In genomic region chr6:15623282-15624116, GRCh38 we compare ENCODE assay signal across 9 cellular contexts. TPM values are rescaled to one million over a fixed set of nuclear protein-coding genes. Genes with fewer than 3 reads are reported as not detected.
DNase-seq lines count a peak whose midpoint lies in the region; ATAC-seq, FAIRE-seq and TF ChIP-seq lines count a peak whose summit lies in the region.
"Had no signal": no experiment of that assay in that cellular context is flagged by ENCODE, and none has a peak within 500 bp of the region (broad histone marks: within the 10 kb centered on the region; RNA-seq: fewer than 3 reads in every experiment).

No MANE protein-coding gene starts in this region.

- H3K4me3 Mint-ChIP-seq in GM23338 = no peak overlapping the region
- H3K4me3 Mint-ChIP-seq: activated naive CD8-positive, alpha-beta T cell had no signal

- no peaks in the 10 kb centered on the region for H3K9me3 ChIP-seq in A549
- H3K9me3 ChIP-seq in prostate gland = no peaks in the 10 kb centered on the region

- H3K4me3 ChIP-seq in A549 (no peak overlapping the region), GM23338 (no peak overlapping the region), prostate gland (no peak overlapping the region)

- ATAC-seq in A549 (no peak), GM23338 (peak; percentile 24; the same call in 2 of the 3 replicates), HG02623 (IDR thresholded peaks at IDR 0.05; ENCODE audit: unreplicated experiment) (no peak)

- no peak overlapping the region for H3K27ac Mint-ChIP-seq in GM23338
- H3K27ac Mint-ChIP-seq: activated naive CD8-positive, alpha-beta T cell had no signal

- WGBS in A549 (ENCODE audit: missing lambda C conversion rate) = 90% methylated on average over 7 of the region's 8 CpGs
- WGBS in prostate gland = 69% methylated on average over 8 of the region's 8 CpGs

- TF ChIP-seq POLR2A in A549 (IDR thresholded peaks at IDR 0.05; ENCODE audit: low read length) = no peak
- TF ChIP-seq POLR2A in erythroblast (IDR thresholded peaks at IDR 0.05; ENCODE audit: low read length) = no peak
- TF ChIP-seq POLR2A in prostate gland (IDR thresholded peaks at IDR 0.05) = no peak

- POLR2A ChIA-PET in A549 (lab: Yijun Ruan, JAX) = no interaction called here

- no peaks in the 10 kb centered on the region for H3F3A ChIP-seq in GM23338 (replicated peaks; ENCODE audit: low read depth)

- peaks cover 17% of the 10 kb centered on the region for H3K4me1 Mint-ChIP-seq in GM23338

- no peaks in the 10 kb centered on the region for H3K27me3 ChIP-seq in GM23338 (ENCODE audit: insufficient read depth)
- H3K27me3 ChIP-seq in prostate gland (replicated peaks; ENCODE audit: insufficient read depth) = no peaks in the 10 kb centered on the region

- peak; percentile 56; the same call in 2 of the 3 replicates for TF ChIP-seq CTCF in A549 (IDR thresholded peaks at IDR 0.05)
- peak in 1 of 2 experiments; percentile 82; a peak in 3 of 4 replicates for TF ChIP-seq CTCF in GM23338 (conservative IDR thresholded peaks at IDR 0.05; ENCODE audit: low read depth in 2 of 2)
- peak; percentile 25 to 71 (median 63) for TF ChIP-seq CTCF in prostate gland (IDR thresholded peaks at IDR 0.05)

- no peaks in the 10 kb centered on the region for H3K36me3 Mint-ChIP-seq in GM23338 (ENCODE audit: low read depth)

- H4K20me1 ChIP-seq in GM23338 (replicated peaks; ENCODE audit: insufficient read depth) = no peaks in the 10 kb centered on the region

- DNase-seq in A549 (ENCODE audit: low read depth in 1 of 2, low spot score in 1 of 2) (peak in 1 of 2 experiments; percentile 3), GM23338 (ENCODE audit: low spot score) (peak; percentile 48), RCC 7860 (ENCODE audit: low spot score) (peak; percentile 24), erythroblast (lab: John Stamatoyannopoulos, UW) (peak; percentile 51 to 57), prostate gland (ENCODE audit: low spot score) (no peak), T1000 (lab: John Stamatoyannopoulos, UW) (no peak), hepatic stellate cell (ENCODE audit: low spot score) (no peak)

- H3K27ac ChIP-seq in A549 = no peak overlapping the region
- H3K27ac ChIP-seq in GM23338 (ENCODE audit: low read depth) = no peak overlapping the region
- H3K27ac ChIP-seq in prostate gland = no peak overlapping the region

- no peaks in the 10 kb centered on the region for H3K4me1 ChIP-seq in A549
- H3K4me1 ChIP-seq in GM23338 (ENCODE audit: insufficient read depth) = peaks cover 17% of the 10 kb centered on the region
- H3K4me1 ChIP-seq in prostate gland (replicated peaks) = no peaks in the 10 kb centered on the region

- no peaks in the 10 kb centered on the region for H3K9me3 Mint-ChIP-seq in GM23338

- FAIRE-seq in A549 (lab: Jason Lieb, UNC) (no peak), RCC 7860 (lab: Jason Lieb, UNC) (peak; percentile 86)

- H2AFZ ChIP-seq in GM23338 = no peak overlapping the region

- TF ChIP-seq EP300 in A549 (IDR thresholded peaks at IDR 0.05) = no peak

- CTCF ChIA-PET in A549 (lab: Yijun Ruan, JAX) = interaction anchor here (0.5 to 2.9 kb wide), 26 partner anchors 8 to 1827 kb away, joined by 3 to 16 read pairs (median 3); no protein-coding TSS in a partner anchor

- peaks cover 17% of the 10 kb centered on the region; the same call in 1 of the 2 replicates for H3K79me2 ChIP-seq in GM23338 (replicated peaks; ENCODE audit: insufficient read depth)

- H3K9me2 ChIP-seq in GM23338 (ENCODE audit: insufficient read depth) = no peaks in the 10 kb centered on the region

- no peaks in the 10 kb centered on the region for H3K27me3 Mint-ChIP-seq in GM23338 (ENCODE audit: insufficient read depth, low read depth, poor library complexity)
- H3K27me3 Mint-ChIP-seq: activated naive CD8-positive, alpha-beta T cell had no signal

- peak; percentile 49 to 72; a peak in 4 of 5 replicates for TF ChIP-seq RAD21 in A549 (conservative IDR thresholded peaks at IDR 0.05 in 1 of 2, IDR thresholded peaks at IDR 0.05 in 1 of 2)

- intact Hi-C loops in prostate gland (cut with DNase I) = loop anchor here (2.0 to 10.0 kb wide), 4 partner anchors 121 to 1489 kb away; partner anchors contain the start of gene JARID2

- H3K36me3 ChIP-seq in GM23338 (ENCODE audit: insufficient read depth) (no peaks in the 10 kb centered on the region), prostate gland (no peaks in the 10 kb centered on the region)

- H3K4me2 ChIP-seq in A549 = no peak overlapping the region
- H3K4me2 ChIP-seq in GM23338 = no peak overlapping the region

TF ChIP-seq in A549, 52 proteins besides CTCF, POLR2A, EP300 and RAD21:
- TF ChIP-seq MAZ (IDR thresholded peaks at IDR 0.05; ENCODE audit: borderline replicate concordance, low read depth, low read length) (no peak), SMC3 (IDR thresholded peaks at IDR 0.05) (peak; percentile 30; the same call in 1 of the 3 replicates)

TF ChIP-seq in GM23338, 12 proteins besides CTCF, POLR2A, EP300 and RAD21 (continues in another document):
- TF ChIP-seq ZNF331 (CRISPR knock-in tag; IDR thresholded peaks at IDR 0.05; ENCODE audit: low read depth) (no peak), EZH2 (IDR thresholded peaks at IDR 0.05; ENCODE audit: low read depth, unreplicated experiment) (no peak), POLR2AphosphoS5 (IDR thresholded peaks at IDR 0.05; ENCODE audit: low read depth) (no peak), ZNF462 (CRISPR knock-in tag; IDR thresholded peaks at IDR 0.05) (no peak)

RNA-seq across cellular contexts. Expression of gene DTNBP1, which starts 39.3 kb away (rescaled TPM):
- polyA plus RNA-seq in A549 (2011; rRNA removed) (8.4 and 11.8 TPM in 2 replicates), A549 (2017; fragmentation: RNase III; extraction: RNeasy Plus Mini Kit Qiagen cat#74134 plus additional on column Dnase treatment) (7.9 to 8.7 TPM (median 8.4 TPM) in 3 replicates), GM23338 (2016; fragmentation: Nextera tagmentation; extraction: Ambion mirVana) (18.7 and 20.1 TPM in 2 replicates)
- 16.0 and 19.5 TPM in 2 replicates for polyA plus RNA-seq in A549 (2012; cell fraction: cytosol; rRNA removed)
- polyA plus RNA-seq in A549 (2012; cell fraction: nucleus; rRNA removed) = 10.6 and 10.8 TPM in 2 replicates
- polyA minus RNA-seq in A549 (2011; rRNA and poly(A)+ RNA removed) = 13.3 and 14.1 TPM in 2 replicates
- total RNA-seq in GM23338 (2014; rRNA removed; shearing (Covaris generic)) = 12.1 and 13.6 TPM in 2 replicates
- 10 to 100 TPM in 1 of 2 donors, 1 to 10 TPM in 1; 9.0 to 14.1 TPM for total RNA-seq in prostate gland

Comparison
In these comparisons a context has a peak if more than half of its experiments do, and no peak if none do; other contexts are left out.
1. DNase-seq: peak in GM23338 (single experiment), RCC 7860 (single experiment) and erythroblast (2 of 2); none in prostate gland (single experiment), T1000 (single experiment) and hepatic stellate cell (single experiment).